ENCODE assay signal across 19 cellular contexts in the genomic region with DNA sequence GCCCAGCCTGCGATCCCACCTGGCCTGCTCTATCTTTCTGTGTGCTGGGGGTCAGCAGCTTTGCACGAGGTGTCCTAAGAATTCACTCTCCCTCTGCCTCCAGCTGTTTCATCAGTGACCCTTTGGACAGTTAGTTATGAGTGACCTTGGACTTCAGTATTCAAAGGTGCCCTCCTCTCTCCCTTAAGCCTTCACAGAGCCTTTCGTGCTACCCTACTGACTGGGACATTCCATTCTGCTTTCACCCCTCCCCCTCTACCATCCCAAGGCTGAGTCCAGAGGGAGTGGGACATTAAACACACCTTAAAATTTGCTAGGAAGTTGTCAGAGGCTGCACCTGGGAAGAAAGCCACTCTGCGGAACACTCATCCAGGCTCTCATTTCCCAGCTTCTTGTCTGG.
"Had no signal": no experiment of that assay in that cellular context is flagged by ENCODE, and none has a peak within 500 bp of the region (broad histone marks: within the 10 kb centered on the region; RNA-seq: fewer than 3 reads in every experiment).

No MANE protein-coding gene starts in this region.

- H3K4me3 Mint-ChIP-seq: activated B cell treated with CpG ODN at 0.5 μM for 24 hours; activated CD4-positive, alpha-beta memory T cell treated with anti-CD3 and anti-CD28 coated beads for 36 hours; activated naive CD4-positive, alpha-beta T cell treated with anti-CD3 and anti-CD28 coated beads for 36 hours; activated T-cell treated with anti-CD3 and anti-CD28 coated beads, Interleukin-2, amount 50 U/mL, for 4 hours; nephron had no signal

- H3K9me3 Mint-ChIP-seq: activated B cell treated with CpG ODN at 0.5 μM for 24 hours; activated CD4-positive, alpha-beta memory T cell treated with anti-CD3 and anti-CD28 coated beads for 36 hours; activated naive CD4-positive, alpha-beta T cell treated with anti-CD3 and anti-CD28 coated beads for 36 hours; activated T-cell treated with anti-CD3 and anti-CD28 coated beads, Interleukin-2, amount 50 U/mL, for 4 hours; nephron had no signal

- DNase-seq: activated B cell treated with CpG ODN at 0.5 μM for 24 hours; activated CD4-positive, alpha-beta memory T cell treated with anti-CD3 and anti-CD28 coated beads for 36 hours; activated CD4-positive, alpha-beta T cell treated with anti-CD3 and anti-CD28 coated beads for 4 hours; activated naive CD4-positive, alpha-beta T cell treated with anti-CD3 and anti-CD28 coated beads for 36 hours; activated T-cell treated with anti-CD3 and anti-CD28 coated beads, Interleukin-2, amount 50 U/mL, for 4 hours; anterior cingulate cortex; brain microvascular endothelial cell; effector CD4-positive, alpha-beta T cell; esophagus squamous epithelium; left cardiac atrium; mesendoderm; nucleus accumbens; sigmoid colon; spleen; stimulated activated CD4-positive, alpha-beta T cell treated with anti-CD3 and anti-CD28 coated beads, Interleukin-4, amount 100 ng/mL, for 4 hours; stimulated activated naive CD4-positive, alpha-beta T cell; SW 1271; tibial artery had no signal

- H3K27ac Mint-ChIP-seq: activated B cell treated with CpG ODN at 0.5 μM for 24 hours; activated CD4-positive, alpha-beta memory T cell treated with anti-CD3 and anti-CD28 coated beads for 36 hours; activated naive CD4-positive, alpha-beta T cell treated with anti-CD3 and anti-CD28 coated beads for 36 hours; nephron had no signal

- H3K27ac ChIP-seq: brain microvascular endothelial cell, esophagus squamous epithelium, sigmoid colon, spleen, tibial artery had no signal

- H3K9me3 ChIP-seq: esophagus squamous epithelium, sigmoid colon, spleen, tibial artery had no signal

- H3K4me1 ChIP-seq: sigmoid colon had no signal

- ATAC-seq: activated T-cell treated with anti-CD3 and anti-CD28 coated beads, Interleukin-2, amount 50 U/mL, for 4 hours; left cardiac atrium had no signal

- H3K36me3 ChIP-seq: sigmoid colon had no signal

- H3K27me3 Mint-ChIP-seq: activated B cell treated with CpG ODN at 0.5 μM for 24 hours; activated CD4-positive, alpha-beta memory T cell treated with anti-CD3 and anti-CD28 coated beads for 36 hours had no signal

- H3K4me3 ChIP-seq: esophagus squamous epithelium, sigmoid colon, spleen, tibial artery had no signal

- H3K27me3 ChIP-seq: brain microvascular endothelial cell, esophagus squamous epithelium, sigmoid colon, spleen, tibial artery had no signal
